In the genomic region with DNA sequence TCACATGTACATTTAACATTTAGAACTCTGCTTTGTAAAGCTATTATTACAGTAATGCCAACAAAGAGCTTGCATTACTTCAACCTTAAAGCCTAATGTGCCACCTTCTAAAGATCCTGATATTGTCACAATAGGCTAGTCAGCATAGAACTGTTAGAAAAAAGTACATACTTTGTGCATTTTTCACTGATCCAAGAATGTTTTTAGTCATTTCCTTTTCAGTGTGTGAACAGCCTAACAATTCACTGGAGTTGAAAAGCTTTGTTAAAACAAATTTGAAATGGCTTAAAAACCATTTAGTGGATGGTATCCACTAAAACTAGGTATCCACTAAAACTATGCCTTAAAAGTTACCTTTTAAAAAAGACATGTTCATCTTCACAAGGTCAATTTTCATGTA, we compare ENCODE assay signal across 18 cellular contexts. TPM values are rescaled to one million over a fixed set of nuclear protein-coding genes. Genes with fewer than 3 reads are reported as not detected.
A peak's percentile ranks its signal among the peaks of the same experiment; 100 is the strongest.
DNase-seq lines count a peak whose midpoint lies in the region; ATAC-seq, FAIRE-seq and TF ChIP-seq lines count a peak whose summit lies in the region.
"Had no signal": no experiment of that assay in that cellular context is flagged by ENCODE, and none has a peak within 500 bp of the region (broad histone marks: within the 10 kb centered on the region; RNA-seq: fewer than 3 reads in every experiment).

No MANE protein-coding gene starts in this region.

- H3K27ac ChIP-seq in CD4-positive, alpha-beta T cell (ENCODE audit: low read depth, low read length), result no peak overlapping the region
- H3K27ac ChIP-seq: ascending aorta, hepatocyte, neutrophil, spleen had no signal

- H3K27me3 ChIP-seq in CD4-positive, alpha-beta T cell (ENCODE audit: control insufficient read depth, insufficient read depth, low read length), result no peaks in the 10 kb centered on the region
- H3K27me3 ChIP-seq: ascending aorta, hepatocyte, neutrophil, spleen had no signal

- H3K27me3 Mint-ChIP-seq in CD4-positive, alpha-beta T cell, result no peaks in the 10 kb centered on the region
- H3K27me3 Mint-ChIP-seq in mesothelial cell of epicardium (ENCODE audit: low read depth), result no peaks in the 10 kb centered on the region

- TF ChIP-seq POLR2A in H54 (IDR thresholded peaks at IDR 0.05; ENCODE audit: low read depth, low read length), result no peak

- no peak for DNase-seq in CD4-positive, alpha-beta T cell
- DNase-seq in H54 (ENCODE audit: insufficient read length, low spot score), result no peak
- DNase-seq in amniotic stem cell (lab: John Stamatoyannopoulos, UW), result peak; percentile 11
- DNase-seq in mesothelial cell of epicardium (ENCODE audit: low spot score in 2 of 2, unreplicated experiment in 2 of 2), result no peak
- no peak for DNase-seq in activated gamma-delta T cell (lab: John Stamatoyannopoulos, UW)
- DNase-seq: left ventricle myocardium superior, NCI-H1417 treated with DMSO at 0.1 percent for 48 hours, RPMI8226, spleen had no signal

- POLR2A ChIA-PET in CD4-positive, alpha-beta T cell (lab: Charles Lee), result no interaction called here

- H3K9me3 ChIP-seq in CD4-positive, alpha-beta T cell (ENCODE audit: control insufficient read depth, low read length), result no peaks in the 10 kb centered on the region
- H3K9me3 ChIP-seq: ascending aorta, HAP-1, neutrophil, spleen had no signal

- H3K9me3 Mint-ChIP-seq in CD4-positive, alpha-beta T cell, result no peaks in the 10 kb centered on the region
- no peaks in the 10 kb centered on the region for H3K9me3 Mint-ChIP-seq in mesothelial cell of epicardium

- TF ChIP-seq CTCF in CD4-positive, alpha-beta T cell (IDR thresholded peaks at IDR 0.05), result no peak
- no peak for TF ChIP-seq CTCF in mesothelial cell of epicardium (IDR thresholded peaks at IDR 0.05; ENCODE audit: unreplicated experiment)

- H3K4me3 Mint-ChIP-seq in CD4-positive, alpha-beta T cell, result no peak overlapping the region
- H3K4me3 Mint-ChIP-seq in mesothelial cell of epicardium, result no peak overlapping the region

- CTCF ChIA-PET in CD4-positive, alpha-beta T cell (lab: Charles Lee), result interaction anchor here (1.3 kb wide), 1 partner anchor 89 kb away, joined by 6 read pairs; no protein-coding TSS in a partner anchor

- H3K4me1 Mint-ChIP-seq in CD4-positive, alpha-beta T cell (ENCODE audit: low read depth), result peaks cover 39% of the 10 kb centered on the region
- H3K4me1 Mint-ChIP-seq in mesothelial cell of epicardium, result peaks cover 28% of the 10 kb centered on the region

- H3K36me3 Mint-ChIP-seq in CD4-positive, alpha-beta T cell (ENCODE audit: low read depth), result peaks cover 91% of the 10 kb centered on the region
- peaks cover 53% of the 10 kb centered on the region for H3K36me3 Mint-ChIP-seq in mesothelial cell of epicardium

- H3K27ac Mint-ChIP-seq in CD4-positive, alpha-beta T cell, result peak overlapping the region; percentile 31
- peak overlapping the region; percentile 53 for H3K27ac Mint-ChIP-seq in mesothelial cell of epicardium

- peak; percentile 27 for FAIRE-seq in H54 (lab: Jason Lieb, UNC)
- FAIRE-seq: D721Med, endometrium, GM12891 had no signal

- ATAC-seq in CD4-positive, alpha-beta T cell (ENCODE audit: poor library complexity), result no peak
- ATAC-seq in GM19395 (IDR thresholded peaks at IDR 0.05; ENCODE audit: unreplicated experiment), result no peak
- ATAC-seq in HG03159 (IDR thresholded peaks at IDR 0.05; ENCODE audit: unreplicated experiment), result no peak
- ATAC-seq: left ventricle myocardium superior had no signal

- intact Hi-C loops in CD4-positive, alpha-beta T cell (cut with DNase I, micrococcal nuclease), result loop anchor here (1.0 to 5.0 kb wide), 3 partner anchors 43 to 143 kb away; a partner anchor contains a TSS

RNA-seq across cellular contexts. Expression of a gene that starts 4.5 kb away (rescaled TPM):
- 1,000 to 10,000 TPM; 4,429 to 4,520 TPM for total RNA-seq in CD4-positive, alpha-beta T cell
- 1,991 to 2,076 TPM (median 2,048 TPM) in 3 replicates for total RNA-seq in mesothelial cell of epicardium

RNA-seq across cellular contexts. Expression of a gene that starts 33.3 kb away (rescaled TPM):
- 1 to 10 TPM; 1.2 to 1.4 TPM for total RNA-seq in CD4-positive, alpha-beta T cell
- 2.9 to 3.1 TPM (median 3.1 TPM) in 3 replicates for total RNA-seq in mesothelial cell of epicardium
